8 cellular contexts compared by ENCODE assay signal in the genomic region with DNA sequence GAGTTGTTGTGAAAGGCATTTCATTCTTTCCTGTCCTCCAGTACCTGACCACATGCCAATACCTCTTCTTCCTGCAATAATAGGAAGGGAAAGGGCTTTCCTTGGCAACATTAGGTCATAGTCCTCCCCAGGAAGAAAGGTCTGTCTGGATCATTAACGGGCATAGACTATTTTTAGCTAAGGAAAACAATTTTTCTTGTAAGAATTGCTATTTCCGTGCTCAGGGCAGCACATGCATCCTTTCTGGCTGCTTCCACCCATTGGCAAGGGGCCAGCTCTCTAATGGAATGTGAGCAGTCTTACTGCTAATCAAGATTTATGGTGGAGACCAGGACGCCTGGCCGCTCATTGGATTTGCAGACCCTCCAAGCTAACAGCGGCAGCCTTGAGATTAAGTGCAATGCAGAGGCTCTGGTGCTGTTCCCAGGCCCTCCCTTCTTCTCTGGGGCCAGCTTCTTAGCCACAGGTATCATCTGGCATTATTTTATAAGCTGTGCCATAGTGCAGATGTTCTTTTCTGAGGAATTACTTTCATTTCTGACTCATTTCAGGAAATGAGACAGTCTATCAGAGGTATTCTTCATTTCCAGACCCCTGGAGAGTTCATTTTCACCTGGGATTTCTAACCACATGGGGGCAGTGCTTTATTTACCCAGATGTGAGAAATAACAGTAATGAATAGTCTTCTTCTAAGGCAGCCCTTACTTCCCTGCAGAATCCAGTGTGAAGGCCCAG. TPM values are rescaled to one million over a fixed set of nuclear protein-coding genes. Genes with fewer than 3 reads are reported as not detected.
DNase-seq lines count a peak whose midpoint lies in the region; ATAC-seq, FAIRE-seq and TF ChIP-seq lines count a peak whose summit lies in the region.

No MANE protein-coding gene starts in this region.

- H3K9me3 ChIP-seq in mesodermal cell (ENCODE audit: control insufficient read depth, low read length): no peaks in the 10 kb centered on the region

- H3K4me1 ChIP-seq in mesodermal cell (ENCODE audit: control insufficient read depth, insufficient read depth, low read length, poor library complexity, severe bottlenecking): peaks cover 40% of the 10 kb centered on the region

- H3K36me3 ChIP-seq in mesodermal cell (ENCODE audit: control insufficient read depth, insufficient read depth, low read length): peaks cover 18% of the 10 kb centered on the region

- peak; percentile 63 for ATAC-seq in HG03135 (IDR thresholded peaks at IDR 0.05; ENCODE audit: unreplicated experiment)
- no peak for ATAC-seq in HG03571 (IDR thresholded peaks at IDR 0.05; ENCODE audit: unreplicated experiment)

- no peak for TF ChIP-seq POLR2A in GM12892 (IDR thresholded peaks at IDR 0.05; ENCODE audit: low read depth, low read length)

- DNase-seq in NCI-H82 treated with DMSO at 0.1 percent for 48 hours (lab: John Stamatoyannopoulos, UW; ENCODE audit: unreplicated experiment) (peak; percentile 94), dermis blood vessel endothelial cell (peak; percentile 99), GM12892 (ENCODE audit: insufficient read length) (no peak), activated gamma-delta T cell treated with Interleukin-2 at 50 U/mL for 16 hours (no peak)

- H3K4me3 ChIP-seq in mesodermal cell (ENCODE audit: extremely low read depth, insufficient read depth, low read length, poor library complexity, severe bottlenecking): no peak overlapping the region

- peak overlapping the region; percentile 93 for H3K27ac ChIP-seq in mesodermal cell (ENCODE audit: low read depth, low read length, severe bottlenecking)

- WGBS in mesodermal cell (ENCODE audit: insufficient coverage in 2 of 2), 2 experiments: 65 to 67% methylated on average over 3 to 5 of the region's 5 CpGs

- FAIRE-seq in GM12892 (lab: Jason Lieb, UNC): no peak

- peak; percentile 35; the same call in 2 of the 3 replicates for TF ChIP-seq CTCF in GM12872 (IDR thresholded peaks at IDR 0.05; ENCODE audit: insufficient read depth, low read depth, low read length)

RNA-seq across cellular contexts. Expression of a gene that starts 52.9 kb away (rescaled TPM):
- total RNA-seq in dermis blood vessel endothelial cell: 66.5 and 89.7 TPM in 2 replicates
- 72.5 TPM for polyA plus RNA-seq in mesodermal cell (2013, experiment 1 of 2)
- polyA plus RNA-seq in mesodermal cell (2013, experiment 2 of 2): 70.8 TPM
- 23.9 TPM for polyA plus RNA-seq in GM12892 (2012; ENCODE audit: missing spikeins)

Comparison
In these comparisons a context has a peak if more than half of its experiments do, and no peak if none do; other contexts are left out.
1. DNase-seq: peak in NCI-H82 treated with DMSO at 0.1 percent for 48 hours (single experiment) and dermis blood vessel endothelial cell (single experiment); none in GM12892 (single experiment) and activated gamma-delta T cell treated with Interleukin-2 at 50 U/mL for 16 hours (single experiment).